8 cellular contexts compared by ENCODE assay signal in genomic region chr11:126115820-126116319, GRCh38. TPM values are rescaled to one million over a fixed set of nuclear protein-coding genes. Genes with fewer than 3 reads are reported as not detected.
A peak's percentile ranks its signal among the peaks of the same experiment; 100 is the strongest.
DNase-seq lines count a peak whose midpoint lies in the region; ATAC-seq, FAIRE-seq and TF ChIP-seq lines count a peak whose summit lies in the region.

No MANE protein-coding gene starts in this region.

- H3K9ac ChIP-seq in keratinocyte (ENCODE audit: control insufficient read depth, extremely low read depth, insufficient read depth, low read length) (no peak overlapping the region), stomach smooth muscle (ENCODE audit: low read length in 2 of 2) (peak overlapping the region; percentile 71 to 72)

- DNase-seq in AG08395 (ENCODE audit: low spot score) (peak; percentile 86), NCI-H1092 (lab: John Stamatoyannopoulos, UW) (peak; percentile 94), amniotic epithelial cell (ENCODE audit: low read depth) (peak; percentile 79), keratinocyte (ENCODE audit: low read depth, low spot score) (no peak)
- DNase-seq in activated T-cell treated with anti-CD3 and anti-CD28 coated beads, Interleukin-2, amount 50 U/mL, for 48 hours: no peak

- no peak overlapping the region for H3K4me2 ChIP-seq in keratinocyte (ENCODE audit: control insufficient read depth, extremely low read depth, insufficient read depth, low read depth, low read length)

- dilution Hi-C loops in keratinocyte (cut with MboI; ENCODE audit: extremely low pct_ligation_motif_present, low sequenced_read_pairs): no loop called here

- no peak overlapping the region for H3K27ac ChIP-seq in keratinocyte (ENCODE audit: control insufficient read depth, insufficient read depth, low read length)
- peak overlapping the region; percentile 98 for H3K27ac ChIP-seq in stomach smooth muscle (ENCODE audit: low read length)

- H3K27me3 ChIP-seq in keratinocyte (ENCODE audit: control insufficient read depth, extremely low read depth, insufficient read depth, low read length) (no peaks in the 10 kb centered on the region), stomach smooth muscle (ENCODE audit: control insufficient read depth in 1 of 2, insufficient read depth in 2 of 2, low read length in 2 of 2) (no peaks in the 10 kb centered on the region)

- no peaks in the 10 kb centered on the region for H4K20me1 ChIP-seq in keratinocyte (ENCODE audit: control insufficient read depth, extremely low read depth, insufficient read depth, low read length)

- no peak for FAIRE-seq in keratinocyte (lab: Jason Lieb, UNC)

- no peaks in the 10 kb centered on the region for H3K9me1 ChIP-seq in keratinocyte (ENCODE audit: control insufficient read depth, extremely low read depth, insufficient read depth, low read length)

- no peaks in the 10 kb centered on the region for H3K79me2 ChIP-seq in keratinocyte (ENCODE audit: control insufficient read depth, insufficient read depth, low read length)

- no peak for ATAC-seq in HG03097 (IDR thresholded peaks at IDR 0.05; ENCODE audit: low FRiP score, unreplicated experiment)
- ATAC-seq in GM18517 (IDR thresholded peaks at IDR 0.05; ENCODE audit: unreplicated experiment): no peak

- no peaks in the 10 kb centered on the region for H3K4me1 ChIP-seq in keratinocyte (ENCODE audit: control insufficient read depth, extremely low read depth, insufficient read depth, low read length)
- H3K4me1 ChIP-seq in stomach smooth muscle (ENCODE audit: control insufficient read depth, insufficient read depth, low read length): peaks cover 60% of the 10 kb centered on the region

- TF ChIP-seq CTCF in keratinocyte (optimal IDR thresholded peaks at IDR 0.05 in 1 of 3, IDR thresholded peaks at IDR 0.05 in 1 of 3, conservative IDR thresholded peaks at IDR 0.05 in 1 of 3; ENCODE audit: extremely low read depth in 1 of 3, insufficient read depth in 2 of 3, low read length in 3 of 3): peak in 2 of 3 experiments; percentile 25 to 53

- H3K4me3 ChIP-seq in keratinocyte (ENCODE audit: control insufficient read depth in 2 of 3, extremely low read depth in 1 of 3, insufficient read depth in 2 of 3, low read depth in 1 of 3, low read length in 3 of 3) (no peak overlapping the region), stomach smooth muscle (ENCODE audit: low read length in 2 of 2) (peak overlapping the region in 1 of 2 donors; percentile 44)

- H2AFZ ChIP-seq in keratinocyte (ENCODE audit: control insufficient read depth, low read length): no peak overlapping the region

- H3K9me3 ChIP-seq in keratinocyte (ENCODE audit: control insufficient read depth, low read depth, low read length) (no peaks in the 10 kb centered on the region), stomach smooth muscle (ENCODE audit: control insufficient read depth in 2 of 2, low read length in 2 of 2) (no peaks in the 10 kb centered on the region)

- H3K36me3 ChIP-seq in keratinocyte (ENCODE audit: control insufficient read depth in 2 of 2, extremely low read depth in 1 of 2, insufficient read depth in 2 of 2, low read length in 2 of 2) (no peaks in the 10 kb centered on the region), stomach smooth muscle (ENCODE audit: control insufficient read depth in 2 of 2, insufficient read depth in 2 of 2, low read length in 2 of 2) (no peaks in the 10 kb centered on the region)

RNA-seq across cellular contexts. Expression of gene CDON, which starts 53.2 kb away (rescaled TPM):
- 1.0 to 1.6 TPM (median 1.4 TPM) in 3 replicates for polyA plus RNA-seq in keratinocyte
- polyA plus RNA-seq in keratinocyte (2011; ENCODE audit: low read depth): 0.84 TPM
- polyA plus RNA-seq in keratinocyte (2011; cell fraction: cytosol; rRNA removed): 0.64 and 0.66 TPM in 2 replicates
- 1.7 and 1.9 TPM in 2 replicates for polyA plus RNA-seq in keratinocyte (2011; cell fraction: nucleus; rRNA removed)
- polyA plus RNA-seq in keratinocyte (2012; ENCODE audit: low replicate concordance): 0.56 and 1.8 TPM in 2 replicates
- polyA minus RNA-seq in keratinocyte: 2.9 to 5.3 TPM (median 3.3 TPM) in 3 replicates
- 1.5 TPM for polyA minus RNA-seq in keratinocyte (2011; cell fraction: cytosol; rRNA and poly(A)+ RNA removed)
- polyA minus RNA-seq in keratinocyte (2011; cell fraction: nucleus; rRNA and poly(A)+ RNA removed): 2.7 and 4.7 TPM in 2 replicates

Comparison
In these comparisons a context has a peak if more than half of its experiments do, and no peak if none do; other contexts are left out.
1. DNase-seq: peak in AG08395 (single experiment), NCI-H1092 (single experiment) and amniotic epithelial cell (single experiment); none in keratinocyte (single experiment) and activated T-cell treated with anti-CD3 and anti-CD28 coated beads, Interleukin-2, amount 50 U/mL, for 48 hours (0 of 2).